8 cellular contexts compared by ENCODE assay signal in genomic region chr5:79237735-79238560, GRCh38. TPM values are rescaled to one million over a fixed set of nuclear protein-coding genes. Genes with fewer than 3 reads are reported as not detected.
DNase-seq lines count a peak whose midpoint lies in the region; ATAC-seq and TF ChIP-seq lines count a peak whose summit lies in the region.

No MANE protein-coding gene starts in this region.

- TF ChIP-seq CTCF in WTC11 (IDR thresholded peaks at IDR 0.05) = no peak

- peaks cover 51% of the 10 kb centered on the region for H3K4me1 Mint-ChIP-seq in stimulated activated naive CD8-positive, alpha-beta T cell treated with anti-CD3 and anti-CD28 coated beads, Interleukin-15, Interleukin-2, amounts not matched to agents 100 ng/mL and 50 ng/mL, for 24 hours (ENCODE audit: low read depth)
- peaks cover 42% of the 10 kb centered on the region for H3K4me1 Mint-ChIP-seq in WTC11
- H3K4me1 Mint-ChIP-seq in stimulated activated effector memory CD8-positive, alpha-beta T cell treated with anti-CD3 and anti-CD28 coated beads, Interleukin-12 subunit alpha, Interleukin-12 subunit beta, amount 100 ng/mL, for 72 hours = peaks cover 33% of the 10 kb centered on the region

- H3K4me3 ChIP-seq in iPS DF 6.9 (ENCODE audit: low read length) = peak overlapping the region; percentile 64; the same call in 1 of the 2 replicates

- H3K36me3 ChIP-seq in iPS DF 6.9 (ENCODE audit: control insufficient read depth, insufficient read depth, low read length) = peaks cover 2% of the 10 kb centered on the region; the same call in 1 of the 2 replicates

- no peaks in the 10 kb centered on the region for H3K9me3 ChIP-seq in iPS DF 6.9 (ENCODE audit: control insufficient read depth, insufficient read depth, low read length)

- no peaks in the 10 kb centered on the region for H3K36me3 Mint-ChIP-seq in stimulated activated naive CD8-positive, alpha-beta T cell treated with anti-CD3 and anti-CD28 coated beads, Interleukin-15, Interleukin-2, amounts not matched to agents 100 ng/mL and 50 ng/mL, for 24 hours (ENCODE audit: low read depth)
- H3K36me3 Mint-ChIP-seq in WTC11 = no peaks in the 10 kb centered on the region
- H3K36me3 Mint-ChIP-seq in stimulated activated effector memory CD8-positive, alpha-beta T cell treated with anti-CD3 and anti-CD28 coated beads, Interleukin-12 subunit alpha, Interleukin-12 subunit beta, amount 100 ng/mL, for 72 hours = peaks cover 37% of the 10 kb centered on the region

- CTCF ChIA-PET in WTC11 (lab: Charles Lee) = interaction anchor here (0.7 to 3.4 kb wide), 6 partner anchors 16 to 316 kb away, joined by 3 to 15 read pairs (median 3); no protein-coding TSS in a partner anchor

- POLR2A ChIA-PET in WTC11 (lab: Charles Lee) = interaction anchor here (1.0 to 1.1 kb wide), 3 partner anchors 12 to 276 kb away, joined by 3 to 5 read pairs (median 3); partner anchors contain the start of gene HOMER1

- H3K27me3 Mint-ChIP-seq in stimulated activated naive CD8-positive, alpha-beta T cell treated with anti-CD3 and anti-CD28 coated beads, Interleukin-15, Interleukin-2, amounts not matched to agents 100 ng/mL and 50 ng/mL, for 24 hours = no peaks in the 10 kb centered on the region
- peaks cover 4% of the 10 kb centered on the region for H3K27me3 Mint-ChIP-seq in WTC11 (ENCODE audit: low read depth)

- peak overlapping the region; percentile 82 for H3K27ac Mint-ChIP-seq in stimulated activated naive CD8-positive, alpha-beta T cell treated with anti-CD3 and anti-CD28 coated beads, Interleukin-15, Interleukin-2, amounts not matched to agents 100 ng/mL and 50 ng/mL, for 24 hours
- peak overlapping the region; percentile 51 for H3K27ac Mint-ChIP-seq in WTC11
- peak overlapping the region; percentile 99 for H3K27ac Mint-ChIP-seq in stimulated activated effector memory CD8-positive, alpha-beta T cell treated with anti-CD3 and anti-CD28 coated beads, Interleukin-12 subunit alpha, Interleukin-12 subunit beta, amount 100 ng/mL, for 72 hours

- no peaks in the 10 kb centered on the region for H3K9me3 Mint-ChIP-seq in stimulated activated naive CD8-positive, alpha-beta T cell treated with anti-CD3 and anti-CD28 coated beads, Interleukin-15, Interleukin-2, amounts not matched to agents 100 ng/mL and 50 ng/mL, for 24 hours
- no peaks in the 10 kb centered on the region for H3K9me3 Mint-ChIP-seq in WTC11
- no peaks in the 10 kb centered on the region for H3K9me3 Mint-ChIP-seq in stimulated activated effector memory CD8-positive, alpha-beta T cell treated with anti-CD3 and anti-CD28 coated beads, Interleukin-12 subunit alpha, Interleukin-12 subunit beta, amount 100 ng/mL, for 72 hours

- H3K4me3 Mint-ChIP-seq in stimulated activated naive CD8-positive, alpha-beta T cell treated with anti-CD3 and anti-CD28 coated beads, Interleukin-15, Interleukin-2, amounts not matched to agents 100 ng/mL and 50 ng/mL, for 24 hours = peak overlapping the region; percentile 96
- peak overlapping the region; percentile 84 for H3K4me3 Mint-ChIP-seq in WTC11
- peak overlapping the region; percentile 92 for H3K4me3 Mint-ChIP-seq in stimulated activated effector memory CD8-positive, alpha-beta T cell treated with anti-CD3 and anti-CD28 coated beads, Interleukin-12 subunit alpha, Interleukin-12 subunit beta, amount 100 ng/mL, for 72 hours

- no peak for ATAC-seq in stimulated activated naive CD8-positive, alpha-beta T cell treated with anti-CD3 and anti-CD28 coated beads, Interleukin-15, Interleukin-2, amounts not matched to agents 100 U/mL and 50 U/mL, for 24 hours
- ATAC-seq in WTC11 = no peak
- peak; percentile 0 for ATAC-seq in stimulated activated effector memory CD8-positive, alpha-beta T cell treated with anti-CD3 and anti-CD28 coated beads, Interleukin-12 subunit alpha, Interleukin-12 subunit beta, amount 100 ng/mL, for 72 hours

- no peaks in the 10 kb centered on the region for H3K27me3 ChIP-seq in iPS DF 6.9 (ENCODE audit: control insufficient read depth, insufficient read depth, low read length)

- H3K4me1 ChIP-seq in iPS DF 6.9 (ENCODE audit: control insufficient read depth, insufficient read depth, low read length) = no peaks in the 10 kb centered on the region

- no peak for DNase-seq in stimulated activated naive CD8-positive, alpha-beta T cell treated with anti-CD3 and anti-CD28 coated beads, Interleukin-15, Interleukin-2, amounts not matched to agents 100 U/mL and 50 U/mL, for 24 hours
- DNase-seq in WTC11 (ENCODE audit: low spot score) = no peak
- DNase-seq in iPS DF 6.9 (ENCODE audit: low read depth, low spot score) = no peak
- no peak for DNase-seq in stimulated activated effector memory CD8-positive, alpha-beta T cell treated with anti-CD3 and anti-CD28 coated beads, Interleukin-12 subunit alpha, Interleukin-12 subunit beta, amount 100 ng/mL, for 72 hours (ENCODE audit: low spot score in 2 of 2)
- no peak for DNase-seq in NCI-H510A treated with DMSO at 0.1 percent for 48 hours (lab: John Stamatoyannopoulos, UW)
- no peak for DNase-seq in activated CD4-positive, alpha-beta T cell treated with anti-CD3 and anti-CD28 coated beads for 1 hour
- DNase-seq in middle frontal gyrus (ENCODE audit: extremely low spot score, low spot score) = no peak

- WGBS in iPS DF 6.9 (ENCODE audit: insufficient coverage, insufficient read length) = no CpG with 5 or more reads among the region's 14 CpGs

- H3K27ac ChIP-seq in iPS DF 6.9 (ENCODE audit: low read length) = no peak overlapping the region

TF ChIP-seq in WTC11, 78 proteins besides CTCF, POLR2A, EP300 and RAD21:
- 0 out of 2 replicates have a peak, but pooled peaks have one; percentile 11 for TF ChIP-seq ZBTB43 (CRISPR knock-in tag; IDR thresholded peaks at IDR 0.05)
- TF ChIP-seq HMGXB4 (CRISPR knock-in tag; IDR thresholded peaks at IDR 0.05) = no peak

RNA-seq across cellular contexts. Expression of gene JMY, which starts 2.0 kb away (rescaled TPM):
- 12.4 to 12.5 TPM (median 12.4 TPM) in 3 replicates for total RNA-seq in WTC11 (2021)
